In genomic region chr10:26485150-26485941, GRCh38 we compare ENCODE assay signal across 10 cellular contexts. TPM values are rescaled to one million over a fixed set of nuclear protein-coding genes. Genes with fewer than 3 reads are reported as not detected.
DNase-seq lines count a peak whose midpoint lies in the region; ATAC-seq and TF ChIP-seq lines count a peak whose summit lies in the region.
"Had no signal": no experiment of that assay in that cellular context is flagged by ENCODE, and none has a peak within 500 bp of the region (broad histone marks: within the 10 kb centered on the region; RNA-seq: fewer than 3 reads in every experiment).

No MANE protein-coding gene starts in this region.

- H3K36me3 Mint-ChIP-seq in naive B cell: peaks cover 0 to 8% of the 10 kb centered on the region in 2 donors

- H3K4me3 ChIP-seq in AG10803 (ENCODE audit: low read length) (no peak overlapping the region), epithelial cell of proximal tubule (ENCODE audit: low read depth, low read length) (no peak overlapping the region)

- peaks cover 58 to 82% (median 67%) of the 10 kb centered on the region in 3 donors for H3K4me1 Mint-ChIP-seq in naive B cell

- no peak overlapping the region for H3K4me3 Mint-ChIP-seq in naive B cell

- H3K27me3 Mint-ChIP-seq in naive B cell: no peaks in the 10 kb centered on the region

- intact Hi-C loops in posterior cingulate gyrus (cut with DNase I): no loop called here

- DNase-seq in AG10803 (ENCODE audit: low read depth) (peak; percentile 87), NCI-H226 (peak; percentile 32), epithelial cell of proximal tubule (ENCODE audit: low read depth) (peak; percentile 92), naive B cell (no peak), LoVo (ENCODE audit: low spot score) (no peak), posterior cingulate gyrus (no peak)
- no peak for DNase-seq in activated CD4-positive, CD25-positive, alpha-beta regulatory T cell treated with anti-CD3 and anti-CD28 coated beads, Interleukin-2, amount 50 U/mL, for 72 hours
- DNase-seq: activated CD4-positive, alpha-beta T cell treated with anti-CD3 and anti-CD28 coated beads for 4 hours had no signal

- no peaks in the 10 kb centered on the region for H3K9me3 Mint-ChIP-seq in naive B cell

- ATAC-seq in naive B cell (ENCODE audit: low read depth in 2 of 2): no peak
- no peak for ATAC-seq in GM19397 (IDR thresholded peaks at IDR 0.05; ENCODE audit: unreplicated experiment)

- TF ChIP-seq CTCF in AG10803 (conservative IDR thresholded peaks at IDR 0.05; ENCODE audit: low read length) (no peak), epithelial cell of proximal tubule (conservative IDR thresholded peaks at IDR 0.05; ENCODE audit: low read depth, low read length) (no peak)

- peak overlapping the region in 4 of 6 donors; percentile 16 to 58 (median 51) for H3K27ac Mint-ChIP-seq in naive B cell

RNA-seq across cellular contexts. Expression of gene APBB1IP, which starts 47.2 kb away (rescaled TPM):
- total RNA-seq in epithelial cell of proximal tubule: 1.6 and 3.1 TPM in 2 replicates
- polyA plus RNA-seq in naive B cell (ENCODE audit: low read depth in 6 of 6): 10 to 100 TPM; 40.1 to 76.1 (median 45.0) TPM
- total RNA-seq: Daoy had no signal

Comparison
In these comparisons a context has a peak if more than half of its experiments do, and no peak if none do; other contexts are left out.
1. DNase-seq: peak in AG10803 (single experiment), NCI-H226 (single experiment) and epithelial cell of proximal tubule (single experiment); none in naive B cell (single experiment), activated CD4-positive, CD25-positive, alpha-beta regulatory T cell treated with anti-CD3 and anti-CD28 coated beads, Interleukin-2, amount 50 U/mL, for 72 hours (single experiment), LoVo (single experiment) and posterior cingulate gyrus (0 of 10).